In the genomic region with DNA sequence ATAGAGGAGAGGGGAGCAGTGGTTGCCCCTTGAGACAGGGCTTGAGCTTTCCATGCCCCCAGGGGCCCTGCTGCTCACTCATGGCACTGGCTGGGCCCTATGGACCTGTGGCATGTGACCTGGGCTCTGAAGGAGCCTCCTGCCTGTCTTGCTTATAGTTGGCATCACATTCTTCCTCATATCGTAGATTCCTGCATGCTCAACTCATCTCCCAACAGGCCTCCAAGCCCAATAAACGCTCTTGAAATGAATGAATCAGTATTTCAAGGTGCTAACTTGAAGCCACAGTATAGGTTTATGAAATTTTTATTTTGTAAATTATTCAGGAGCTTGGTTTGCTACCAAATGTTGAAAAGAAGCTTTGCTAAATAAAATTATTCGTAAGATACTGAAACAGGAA, we compare ENCODE assay signal across 29 cellular contexts.
"Had no signal": no experiment of that assay in that cellular context is flagged by ENCODE, and none has a peak within 500 bp of the region (broad histone marks: within the 10 kb centered on the region; RNA-seq: fewer than 3 reads in every experiment).

No MANE protein-coding gene starts in this region.

- H3K4me1 ChIP-seq: Peyer's patch, SJSA1 had no signal

- H3K27ac ChIP-seq: brain microvascular endothelial cell, cardiac muscle cell, Peyer's patch, SJSA1, VCaP had no signal

- DNase-seq: activated B cell treated with CpG ODN at 0.5 μM for 24 hours; activated CD4-positive, alpha-beta memory T cell treated with anti-CD3 and anti-CD28 coated beads, Interleukin-2, amount 10 ng/mL, durations not matched to agents 7 days and 5 days; activated CD4-positive, alpha-beta T cell treated with anti-CD3 and anti-CD28 coated beads for 1 hour; activated CD4-positive, alpha-beta T cell treated with anti-CD3 and anti-CD28 coated beads for 48 hours; activated CD8-positive, alpha-beta memory T cell treated with anti-CD3 and anti-CD28 coated beads for 24 hours; activated gamma-delta T cell treated with Interleukin-2 at 50 U/mL for 16 hours; activated naive CD4-positive, alpha-beta T cell treated with anti-CD3 and anti-CD28 coated beads for 36 hours; activated T-cell treated with anti-CD3 and anti-CD28 coated beads, Interleukin-2, amount 50 U/mL, for 24 hours; anterior cingulate cortex; brain microvascular endothelial cell; MG63; NCI-H1048; NCI-H1105 treated with DMSO at 0.1 percent for 48 hours; NCI-H1436; NCI-H1694; NCI-H1930; NCI-H2081 treated with DMSO at 0.1 percent for 48 hours; NCI-H226; NCI-H524 treated with DMSO at 0.1 percent for 48 hours; Peyer's patch; RPMI8226; SHP77 treated with DMSO at 0.1 percent for 48 hours; T-cell; T-helper 17 cell had no signal

- H3K4me3 ChIP-seq: cardiac muscle cell, MG63, Peyer's patch, SJSA1 had no signal

- H3K9me3 ChIP-seq: MG63, Peyer's patch, SJSA1 had no signal

- H3K27me3 ChIP-seq: brain microvascular endothelial cell, cardiac muscle cell, MG63, Peyer's patch, SJSA1 had no signal

- ATAC-seq: activated naive CD4-positive, alpha-beta T cell treated with anti-CD3 and anti-CD28 coated beads, Interleukin-2, amount 50 U/mL, for 72 hours; SK-N-SH treated with all-trans-retinoic acid at 6 μM for 48 hours; T-cell; T-helper 17 cell had no signal

- H3K36me3 ChIP-seq: brain microvascular endothelial cell, cardiac muscle cell, MG63, Peyer's patch, SJSA1 had no signal
